In genomic region chr18:44743626-44744025, GRCh38 we compare ENCODE assay signal across 1 cellular context.
TF ChIP-seq lines count a peak whose summit lies in the region.

No MANE protein-coding gene starts in this region.

TF ChIP-seq in GM23338, 12 proteins besides CTCF, POLR2A, EP300 and RAD21 (continued from another document):
- TF ChIP-seq ETS1 (IDR thresholded peaks at IDR 0.05) (no peak), CREB1 (CRISPR knock-in tag; IDR thresholded peaks at IDR 0.05; ENCODE audit: low read depth) (no peak), POLR2AphosphoS5 (IDR thresholded peaks at IDR 0.05; ENCODE audit: low read depth) (no peak), STAT1 (IDR thresholded peaks at IDR 0.05; ENCODE audit: unreplicated experiment) (no peak), NANOG (IDR thresholded peaks at IDR 0.05; ENCODE audit: borderline replicate concordance) (no peak), ZNF331 (CRISPR knock-in tag; IDR thresholded peaks at IDR 0.05; ENCODE audit: low read depth) (no peak), JUNB (IDR thresholded peaks at IDR 0.05; ENCODE audit: unreplicated experiment) (no peak), ZNF114 (CRISPR knock-in tag; IDR thresholded peaks at IDR 0.05) (no peak), EZH2phosphoT487 (IDR thresholded peaks at IDR 0.05; ENCODE audit: unreplicated experiment) (no peak)
